ENCODE assay signal across 9 cellular contexts in the genomic region with DNA sequence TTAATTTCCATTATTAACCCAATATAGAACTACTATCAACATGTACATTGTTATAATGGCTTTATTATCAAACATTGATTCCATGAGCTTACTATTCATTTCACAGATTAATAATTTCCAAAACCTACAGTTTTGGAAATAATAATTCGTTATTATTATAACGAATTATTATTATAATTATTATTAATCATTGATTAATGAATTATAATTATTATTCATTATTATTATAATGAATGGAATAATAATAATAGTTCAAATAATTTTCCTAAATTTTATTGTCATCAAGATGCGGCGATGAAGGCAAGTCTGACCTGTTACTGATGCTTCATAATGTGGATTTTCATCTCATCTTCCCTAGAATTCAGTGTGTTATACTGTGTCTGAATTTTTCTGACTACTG. TPM values are rescaled to one million over a fixed set of nuclear protein-coding genes. Genes with fewer than 3 reads are reported as not detected.
"Had no signal": no experiment of that assay in that cellular context is flagged by ENCODE, and none has a peak within 500 bp of the region (broad histone marks: within the 10 kb centered on the region; RNA-seq: fewer than 3 reads in every experiment).

No MANE protein-coding gene starts in this region.

- FAIRE-seq: HTR-8/SVneo, K562 had no signal

- ATAC-seq: HCT116, K562 had no signal

- H3K27ac Mint-ChIP-seq: HFFc6 had no signal

- DNase-seq: GM23248, GOT3, H7, HFFc6, IMR-90 had no signal

- H3K36me3 ChIP-seq: HAP-1 had no signal

- H3K4me3 Mint-ChIP-seq: HFFc6 had no signal

- H3K4me1 ChIP-seq: HAP-1 had no signal

- H3K9me3 Mint-ChIP-seq: HFFc6 had no signal

- H3K4me3 ChIP-seq: GM23248, HAP-1, K562 had no signal

- H3K27ac ChIP-seq: GM23248 had no signal

- H3K9me3 ChIP-seq: HAP-1 had no signal

- H3K9ac ChIP-seq: GM23248 had no signal

RNA-seq across cellular contexts. Expression of a gene that starts 28.1 kb away (rescaled TPM):
- total RNA-seq: GM23248, H7 had no signal
- polyA plus RNA-seq: GM23248 had no signal
